In genomic region chr5:10857333-10857723, GRCh38 we compare ENCODE assay signal across 15 cellular contexts.
DNase-seq lines count a peak whose midpoint lies in the region; TF ChIP-seq lines count a peak whose summit lies in the region.
"Had no signal": no experiment of that assay in that cellular context is flagged by ENCODE, and none has a peak within 500 bp of the region (broad histone marks: within the 10 kb centered on the region; RNA-seq: fewer than 3 reads in every experiment).

No MANE protein-coding gene starts in this region.

- peaks cover 5% of the 10 kb centered on the region for H3K27me3 Mint-ChIP-seq in endothelial cell (ENCODE audit: unreplicated experiment)
- no peaks in the 10 kb centered on the region for H3K27me3 Mint-ChIP-seq in neural crest cell (ENCODE audit: low read depth)

- H3F3A ChIP-seq in GM23248 (ENCODE audit: insufficient read depth) (no peaks in the 10 kb centered on the region; the same call in 1 of the 2 replicates), MM.1S (ENCODE audit: insufficient read depth, low read length) (no peaks in the 10 kb centered on the region)

- H3K27ac ChIP-seq in GM23248 (no peak overlapping the region), OCI-LY3 (ENCODE audit: low read length) (no peak overlapping the region), substantia nigra (ENCODE audit: low read depth, low read length, poor library complexity, severe bottlenecking) (no peak overlapping the region), MM.1S (ENCODE audit: low read length) (no peak overlapping the region)
- H3K27ac ChIP-seq: adrenal gland, esophagus muscularis mucosa, RWPE1 had no signal

- H2AFZ ChIP-seq in GM23248 (peak overlapping the region; percentile 46; the same call in 1 of the 2 replicates), OCI-LY3 (ENCODE audit: low read depth, low read length) (no peak overlapping the region), MM.1S (ENCODE audit: low read length) (no peak overlapping the region)

- DNase-seq in GM23248 = no peak
- no peak for DNase-seq in endothelial cell (ENCODE audit: low spot score)
- no peak for DNase-seq in neural crest cell (ENCODE audit: low read depth, low spot score)
- no peak for DNase-seq in foreskin fibroblast
- no peak for DNase-seq in NK-92 (lab: John Stamatoyannopoulos, UW; ENCODE audit: unreplicated experiment)
- DNase-seq in substantia nigra (lab: John Stamatoyannopoulos, UW) = no peak
- no peak for DNase-seq in MM.1S
- DNase-seq: DMS153, NCI-H2029 had no signal

- H3K9ac ChIP-seq in GM23248 = no peak overlapping the region
- H3K9ac ChIP-seq in OCI-LY3 (ENCODE audit: low read length) = no peak overlapping the region
- no peak overlapping the region for H3K9ac ChIP-seq in MM.1S (ENCODE audit: low read length)

- H3K27me3 ChIP-seq in GM23248 (replicated peaks; ENCODE audit: insufficient read depth) (peaks cover 4% of the 10 kb centered on the region; the same call in 1 of the 2 replicates), OCI-LY3 (ENCODE audit: low read depth, low read length) (peaks cover 7% of the 10 kb centered on the region; the same call in 1 of the 2 replicates), MM.1S (replicated peaks; ENCODE audit: insufficient read depth, low read length) (no peaks in the 10 kb centered on the region)
- H3K27me3 ChIP-seq: adrenal gland had no signal

- H3K4me1 ChIP-seq in GM23248 (ENCODE audit: insufficient read depth) (peaks cover 14% of the 10 kb centered on the region; the same call in 1 of the 2 replicates), OCI-LY3 (ENCODE audit: low read length) (no peaks in the 10 kb centered on the region), MM.1S (ENCODE audit: low read length) (no peaks in the 10 kb centered on the region)
- H3K4me1 ChIP-seq: adrenal gland had no signal

- in situ Hi-C loops in GM23248 (cut with MboI) = no loop called here

- H3K4me3 Mint-ChIP-seq in endothelial cell (ENCODE audit: unreplicated experiment) (no peak overlapping the region), neural crest cell (peak overlapping the region; percentile 50)
- H3K4me3 Mint-ChIP-seq: activated T-cell treated with anti-CD3 and anti-CD28 coated beads, Interleukin-2, amount 50 U/mL, for 72 hours; T-helper 1 cell treated with Interleukin-12 subunit alpha and Interleukin-12 subunit beta and Interleukin-4 antibody, amounts not matched to agents 30 μg/mL and 1 μg/mL, for 36 hours had no signal

- H3K9me3 Mint-ChIP-seq in endothelial cell (ENCODE audit: unreplicated experiment) = no peaks in the 10 kb centered on the region
- no peaks in the 10 kb centered on the region for H3K9me3 Mint-ChIP-seq in neural crest cell
- H3K9me3 Mint-ChIP-seq: activated T-cell treated with anti-CD3 and anti-CD28 coated beads, Interleukin-2, amount 50 U/mL, for 72 hours; T-helper 1 cell treated with Interleukin-12 subunit alpha and Interleukin-12 subunit beta and Interleukin-4 antibody, amounts not matched to agents 30 μg/mL and 1 μg/mL, for 36 hours had no signal

- H3K4me3 ChIP-seq in GM23248 (peak overlapping the region; percentile 22; the same call in 1 of the 2 replicates), OCI-LY3 (ENCODE audit: low read length) (no peak overlapping the region), foreskin fibroblast (ENCODE audit: low read depth in 1 of 2, low read length in 2 of 2) (peak overlapping the region in 1 of 2 donors; percentile 1), MM.1S (ENCODE audit: low read length) (no peak overlapping the region)

- H3K36me3 ChIP-seq in GM23248 (ENCODE audit: low read depth) (no peaks in the 10 kb centered on the region), OCI-LY3 (replicated peaks; ENCODE audit: low read depth, low read length) (no peaks in the 10 kb centered on the region), MM.1S (replicated peaks; ENCODE audit: insufficient read depth, low read length) (no peaks in the 10 kb centered on the region)
- H3K36me3 ChIP-seq: adrenal gland, esophagus muscularis mucosa had no signal

- 16 to 19% methylated on average over 10 to 11 of the region's 11 CpGs for WGBS in GM23248 (ENCODE audit: low coverage in 1 of 2, low lambda C conversion rate in 2 of 2, missing lambda C conversion rate in 2 of 2), 2 experiments

- H3K4me1 Mint-ChIP-seq in endothelial cell (ENCODE audit: unreplicated experiment) (peaks cover 10% of the 10 kb centered on the region), neural crest cell (peaks cover 57% of the 10 kb centered on the region)

- H3K4me2 ChIP-seq in GM23248 (ENCODE audit: unreplicated experiment) (peak overlapping the region; percentile 36), OCI-LY3 (ENCODE audit: low read length) (no peak overlapping the region), MM.1S (ENCODE audit: low read depth, low read length) (no peak overlapping the region)

- H3K36me3 Mint-ChIP-seq in endothelial cell (ENCODE audit: low read depth, unreplicated experiment) (no peaks in the 10 kb centered on the region), neural crest cell (ENCODE audit: low read depth) (no peaks in the 10 kb centered on the region)

- H3K79me2 ChIP-seq in GM23248 (ENCODE audit: insufficient read depth) (no peaks in the 10 kb centered on the region), OCI-LY3 (ENCODE audit: low read length) (no peaks in the 10 kb centered on the region), MM.1S (ENCODE audit: low read length) (no peaks in the 10 kb centered on the region)

- H3K9me3 ChIP-seq in GM23248 (ENCODE audit: low read depth) (no peaks in the 10 kb centered on the region), OCI-LY3 (ENCODE audit: insufficient read depth, low read length) (no peaks in the 10 kb centered on the region), MM.1S (replicated peaks; ENCODE audit: insufficient read depth, low read length) (no peaks in the 10 kb centered on the region)
- H3K9me3 ChIP-seq: adrenal gland, esophagus muscularis mucosa had no signal

- H4K20me1 ChIP-seq in GM23248 (ENCODE audit: insufficient read depth) (no peaks in the 10 kb centered on the region), OCI-LY3 (ENCODE audit: insufficient read depth, low read length) (no peaks in the 10 kb centered on the region), MM.1S (ENCODE audit: insufficient read depth, low read length) (no peaks in the 10 kb centered on the region)

- H3K27ac Mint-ChIP-seq in endothelial cell (ENCODE audit: unreplicated experiment) = no peak overlapping the region
- no peak overlapping the region for H3K27ac Mint-ChIP-seq in neural crest cell (ENCODE audit: unreplicated experiment)
- H3K27ac Mint-ChIP-seq: activated T-cell treated with anti-CD3 and anti-CD28 coated beads, Interleukin-2, amount 50 U/mL, for 72 hours; T-helper 1 cell treated with Interleukin-12 subunit alpha and Interleukin-12 subunit beta and Interleukin-4 antibody, amounts not matched to agents 30 μg/mL and 1 μg/mL, for 36 hours had no signal

- H3K9me2 ChIP-seq in GM23248 (ENCODE audit: insufficient read depth) = no peaks in the 10 kb centered on the region
- no peaks in the 10 kb centered on the region for H3K9me2 ChIP-seq in MM.1S (replicated peaks; ENCODE audit: insufficient read depth, low read length)

- 0 out of 2 replicates have a peak, but pooled peaks have one; percentile 2 for TF ChIP-seq CTCF in OCI-LY3 (IDR thresholded peaks at IDR 0.05; ENCODE audit: low read depth, low read length)
- peak; percentile 42 for TF ChIP-seq CTCF in endothelial cell (IDR thresholded peaks at IDR 0.05; ENCODE audit: unreplicated experiment)
- TF ChIP-seq CTCF in neural crest cell (conservative IDR thresholded peaks at IDR 0.05) = peak; percentile 4
- no peak for TF ChIP-seq CTCF in foreskin fibroblast (IDR thresholded peaks at IDR 0.05; ENCODE audit: low read depth, low read length)
- no peak for TF ChIP-seq CTCF in MM.1S (IDR thresholded peaks at IDR 0.05; ENCODE audit: low read length)

Comparison
In these comparisons a context has a peak if more than half of its experiments do, and no peak if none do; other contexts are left out.
1. CTCF ChIP-seq: peak in OCI-LY3 (single experiment), endothelial cell (single experiment) and neural crest cell (single experiment); none in foreskin fibroblast (single experiment) and MM.1S (single experiment).